ENCODE assay signal across 1 cellular context in genomic region chr10:68840650-68841049, GRCh38. TPM values are rescaled to one million over a fixed set of nuclear protein-coding genes. Genes with fewer than 3 reads are reported as not detected.
"Had no signal": no experiment of that assay in that cellular context is flagged by ENCODE, and none has a peak within 500 bp of the region (broad histone marks: within the 10 kb centered on the region; RNA-seq: fewer than 3 reads in every experiment).

No MANE protein-coding gene starts in this region.

RNA-seq across cellular contexts. Expression of gene STOX1, which starts 13.3 kb away (rescaled TPM):
- total RNA-seq: smooth muscle cell had no signal
